ENCODE assay signal across 27 cellular contexts in genomic region chr2:238808761-238809160, GRCh38. TPM values are rescaled to one million over a fixed set of nuclear protein-coding genes. Genes with fewer than 3 reads are reported as not detected.
"Had no signal": no experiment of that assay in that cellular context is flagged by ENCODE, and none has a peak within 500 bp of the region (broad histone marks: within the 10 kb centered on the region; RNA-seq: fewer than 3 reads in every experiment).

No MANE protein-coding gene starts in this region.

- H3K27me3 ChIP-seq: adrenal gland, breast epithelium had no signal

- H3K9me3 ChIP-seq: adrenal gland had no signal

- H3K36me3 Mint-ChIP-seq: activated naive CD8-positive, alpha-beta T cell treated with anti-CD3 and anti-CD28 coated beads, Interleukin-2, amount 10 ng/mL, durations not matched to agents 7 days and 5 days; T-cell had no signal

- ATAC-seq: Right ventricle myocardium inferior, T-cell had no signal

- H3K27me3 Mint-ChIP-seq: activated naive CD8-positive, alpha-beta T cell treated with anti-CD3 and anti-CD28 coated beads, Interleukin-2, amount 10 ng/mL, durations not matched to agents 7 days and 5 days had no signal

- H3K4me1 ChIP-seq: adrenal gland, breast epithelium had no signal

- H3K4me3 ChIP-seq: adrenal gland, breast epithelium, coronary artery, SK-N-MC had no signal

- H3K4me3 Mint-ChIP-seq: activated CD4-positive, alpha-beta memory T cell treated with anti-CD3 and anti-CD28 coated beads, Interleukin-2, amount 10 ng/mL, durations not matched to agents 7 days and 5 days; activated CD4-positive, alpha-beta T cell treated with anti-CD3 and anti-CD28 coated beads, Interleukin-2, amount 10 ng/mL, durations not matched to agents 7 days and 5 days; activated naive CD8-positive, alpha-beta T cell treated with anti-CD3 and anti-CD28 coated beads, Interleukin-2, amount 10 ng/mL, durations not matched to agents 7 days and 5 days; T-cell had no signal

- DNase-seq: activated CD4-positive, alpha-beta memory T cell treated with anti-CD3 and anti-CD28 coated beads, Interleukin-2, amount 10 ng/mL, durations not matched to agents 7 days and 5 days; activated CD4-positive, alpha-beta T cell treated with anti-CD3 and anti-CD28 coated beads, Interleukin-2, amount 10 ng/mL, durations not matched to agents 7 days and 5 days; activated CD4-positive, CD25-positive, alpha-beta regulatory T cell; activated CD8-positive, alpha-beta memory T cell treated with anti-CD3 and anti-CD28 coated beads, Interleukin-2, amount 50 U/mL, for 4 hours; activated naive CD4-positive, alpha-beta T cell treated with anti-CD3 and anti-CD28 coated beads, Interleukin-2, amount 50 U/mL, for 16 hours; activated naive CD8-positive, alpha-beta T cell treated with anti-CD3 and anti-CD28 coated beads, Interleukin-2, amount 10 ng/mL, durations not matched to agents 7 days and 5 days; adrenal gland; aorta; caudate nucleus; NCI-H1048; NCI-H146; NCI-H1930; NCI-H2107; NCI-H2171 treated with DMSO at 0.1 percent for 48 hours; NCI-H226; NCI-H526; NCI-H82; RPMI8226; T-cell; T-helper 2 cell; T1000 had no signal

- H3K27ac Mint-ChIP-seq: activated CD4-positive, alpha-beta memory T cell treated with anti-CD3 and anti-CD28 coated beads, Interleukin-2, amount 10 ng/mL, durations not matched to agents 7 days and 5 days; activated CD4-positive, alpha-beta T cell treated with anti-CD3 and anti-CD28 coated beads, Interleukin-2, amount 10 ng/mL, durations not matched to agents 7 days and 5 days; activated naive CD8-positive, alpha-beta T cell treated with anti-CD3 and anti-CD28 coated beads, Interleukin-2, amount 10 ng/mL, durations not matched to agents 7 days and 5 days; T-cell had no signal

- H3K27ac ChIP-seq: adrenal gland, breast epithelium, coronary artery, SK-N-MC had no signal

- H3K36me3 ChIP-seq: adrenal gland, breast epithelium had no signal

- H3K4me1 Mint-ChIP-seq: activated CD4-positive, alpha-beta memory T cell treated with anti-CD3 and anti-CD28 coated beads, Interleukin-2, amount 10 ng/mL, durations not matched to agents 7 days and 5 days; activated CD4-positive, alpha-beta T cell treated with anti-CD3 and anti-CD28 coated beads, Interleukin-2, amount 10 ng/mL, durations not matched to agents 7 days and 5 days; activated naive CD8-positive, alpha-beta T cell treated with anti-CD3 and anti-CD28 coated beads, Interleukin-2, amount 10 ng/mL, durations not matched to agents 7 days and 5 days; T-cell had no signal

- FAIRE-seq: TTC549 had no signal

RNA-seq across cellular contexts. Expression of gene TWIST2, which starts 39.1 kb away (rescaled TPM):
- total RNA-seq: activated CD4-positive, alpha-beta memory T cell treated with anti-CD3 and anti-CD28 coated beads, Interleukin-2, amount 10 ng/mL, durations not matched to agents 7 days and 5 days; activated CD4-positive, alpha-beta T cell treated with anti-CD3 and anti-CD28 coated beads, Interleukin-2, amount 10 ng/mL, durations not matched to agents 7 days and 5 days; activated naive CD8-positive, alpha-beta T cell treated with anti-CD3 and anti-CD28 coated beads, Interleukin-2, amount 10 ng/mL, durations not matched to agents 7 days and 5 days; OCI-LY7; T-cell had no signal
